20 cellular contexts compared by ENCODE assay signal in the genomic region with DNA sequence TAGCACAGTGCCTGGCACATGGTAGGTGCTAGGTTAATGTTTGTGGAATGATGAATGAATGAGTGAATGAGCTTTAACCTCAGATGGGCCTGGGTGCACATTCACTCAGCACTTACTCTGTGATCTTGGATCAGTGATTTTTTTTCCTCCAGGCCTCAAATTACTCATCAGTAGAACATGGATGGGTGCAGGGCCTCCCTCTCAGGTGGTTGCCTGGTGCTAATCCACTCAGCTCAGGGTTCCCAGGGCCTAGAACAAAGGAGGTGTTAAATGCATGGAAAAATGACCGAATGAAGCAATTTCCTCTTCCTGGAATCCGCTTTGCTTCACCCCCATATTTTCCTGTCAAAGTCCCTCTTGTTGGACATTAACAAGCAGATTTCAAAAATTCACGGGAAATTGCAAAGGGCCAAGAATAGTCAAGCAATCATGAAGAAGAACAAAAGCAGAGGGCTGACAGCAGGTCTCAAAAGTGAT.
DNase-seq lines count a peak whose midpoint lies in the region; ATAC-seq, FAIRE-seq and TF ChIP-seq lines count a peak whose summit lies in the region.
"Had no signal": no experiment of that assay in that cellular context is flagged by ENCODE, and none has a peak within 500 bp of the region (broad histone marks: within the 10 kb centered on the region; RNA-seq: fewer than 3 reads in every experiment).

No MANE protein-coding gene starts in this region.

- no peaks in the 10 kb centered on the region for H3K36me3 Mint-ChIP-seq in activated CD4-positive, alpha-beta memory T cell treated with anti-CD3 and anti-CD28 coated beads for 36 hours
- no peaks in the 10 kb centered on the region for H3K36me3 Mint-ChIP-seq in activated CD4-positive, alpha-beta memory T cell treated with anti-CD3 and anti-CD28 coated beads, Interleukin-2, amount 10 ng/mL, durations not matched to agents 7 days and 5 days (ENCODE audit: low read depth)

- no peaks in the 10 kb centered on the region for H3K4me1 Mint-ChIP-seq in activated CD4-positive, alpha-beta memory T cell treated with anti-CD3 and anti-CD28 coated beads for 36 hours (ENCODE audit: low read depth)
- no peaks in the 10 kb centered on the region for H3K4me1 Mint-ChIP-seq in activated CD4-positive, alpha-beta memory T cell treated with anti-CD3 and anti-CD28 coated beads, Interleukin-2, amount 10 ng/mL, durations not matched to agents 7 days and 5 days
- H3K4me1 Mint-ChIP-seq: CD4-positive, alpha-beta memory T cell had no signal

- FAIRE-seq in bronchial epithelial cell (lab: Jason Lieb, UNC) (no peak), HTR-8/SVneo (lab: Jason Lieb, UNC) (no peak)
- FAIRE-seq: D721Med, G401.6 had no signal

- CTCF ChIA-PET in activated CD4-positive, alpha-beta memory T cell treated with anti-CD3 and anti-CD28 coated beads for 36 hours (lab: Charles Lee) = no interaction called here
- CTCF ChIA-PET in activated CD4-positive, alpha-beta memory T cell treated with anti-CD3 and anti-CD28 coated beads, Interleukin-2, amount 10 ng/mL, durations not matched to agents 7 days and 5 days (lab: Charles Lee) = no interaction called here

- H3K27ac Mint-ChIP-seq in activated CD4-positive, alpha-beta memory T cell treated with anti-CD3 and anti-CD28 coated beads for 36 hours = no peak overlapping the region
- H3K27ac Mint-ChIP-seq in activated CD4-positive, alpha-beta memory T cell treated with anti-CD3 and anti-CD28 coated beads, Interleukin-2, amount 10 ng/mL, durations not matched to agents 7 days and 5 days = no peak overlapping the region
- H3K27ac Mint-ChIP-seq: CD4-positive, alpha-beta memory T cell had no signal

- POLR2A ChIA-PET in activated CD4-positive, alpha-beta memory T cell treated with anti-CD3 and anti-CD28 coated beads for 36 hours (lab: Charles Lee) = no interaction called here
- POLR2A ChIA-PET in activated CD4-positive, alpha-beta memory T cell treated with anti-CD3 and anti-CD28 coated beads, Interleukin-2, amount 10 ng/mL, durations not matched to agents 7 days and 5 days (lab: Charles Lee) = no interaction called here

- intact Hi-C loops in activated CD4-positive, alpha-beta memory T cell treated with anti-CD3 and anti-CD28 coated beads for 36 hours (cut with micrococcal nuclease) = no loop called here

- H3K27me3 Mint-ChIP-seq in activated CD4-positive, alpha-beta memory T cell treated with anti-CD3 and anti-CD28 coated beads for 36 hours = peaks cover 3% of the 10 kb centered on the region
- H3K27me3 Mint-ChIP-seq in activated CD4-positive, alpha-beta memory T cell treated with anti-CD3 and anti-CD28 coated beads, Interleukin-2, amount 10 ng/mL, durations not matched to agents 7 days and 5 days = no peaks in the 10 kb centered on the region

- TF ChIP-seq CTCF in bronchial epithelial cell (IDR thresholded peaks at IDR 0.05; ENCODE audit: insufficient read depth, low read length, severe bottlenecking) (no peak), fibroblast of pulmonary artery (IDR thresholded peaks at IDR 0.05; ENCODE audit: low read length, missing control alignments) (no peak)

- H3K27me3 ChIP-seq in bronchial epithelial cell (ENCODE audit: control insufficient read depth, insufficient read depth, low read length) = no peaks in the 10 kb centered on the region
- H3K27me3 ChIP-seq: MG63 had no signal

- H3K9me3 Mint-ChIP-seq in activated CD4-positive, alpha-beta memory T cell treated with anti-CD3 and anti-CD28 coated beads for 36 hours = peaks cover 22% of the 10 kb centered on the region
- H3K9me3 Mint-ChIP-seq in activated CD4-positive, alpha-beta memory T cell treated with anti-CD3 and anti-CD28 coated beads, Interleukin-2, amount 10 ng/mL, durations not matched to agents 7 days and 5 days = peaks cover 17% of the 10 kb centered on the region

- ATAC-seq in GM21786 (IDR thresholded peaks at IDR 0.05; ENCODE audit: unreplicated experiment) = no peak
- ATAC-seq: Panc1 had no signal

- H3K4me3 ChIP-seq in bronchial epithelial cell (ENCODE audit: low read depth, low read length) (no peak overlapping the region), fibroblast of pulmonary artery (replicated peaks; ENCODE audit: low read depth, low read length) (no peak overlapping the region)
- H3K4me3 ChIP-seq: GM23248, MG63, SK-N-MC had no signal

- DNase-seq in activated CD4-positive, alpha-beta memory T cell treated with anti-CD3 and anti-CD28 coated beads for 36 hours = peak; percentile 1
- DNase-seq in activated CD4-positive, alpha-beta memory T cell treated with anti-CD3 and anti-CD28 coated beads, Interleukin-2, amount 10 ng/mL, durations not matched to agents 7 days and 5 days = no peak
- peak; percentile 35 for DNase-seq in bronchial epithelial cell (ENCODE audit: low read depth)
- DNase-seq in fibroblast of pulmonary artery (ENCODE audit: low read depth) = peak; percentile 9
- peak; percentile 3 for DNase-seq in ureter (ENCODE audit: low spot score)
- DNase-seq in HTR-8/SVneo (ENCODE audit: insufficient read length, low spot score) = no peak
- no peak for DNase-seq in stimulated activated CD4-positive, alpha-beta T cell treated with anti-CD3 and anti-CD28 coated beads, Interleukin-12 subunit alpha, Interleukin-12 subunit beta, amount 100 ng/mL, for 4 hours
- DNase-seq: CD4-positive, alpha-beta memory T cell; DMS79 treated with DMSO at 0.1 percent for 48 hours; GM23248; MG63; NCI-H1092 treated with DMSO at 0.1 percent for 48 hours; NCI-H2081 treated with DMSO at 0.1 percent for 48 hours; NCI-H510A treated with DMSO at 0.1 percent for 48 hours; Right ventricle myocardium superior had no signal

- no peaks in the 10 kb centered on the region for H3K36me3 ChIP-seq in bronchial epithelial cell (ENCODE audit: control insufficient read depth, insufficient read depth, low read length)
- H3K36me3 ChIP-seq: MG63 had no signal

- no peak overlapping the region for H3K4me3 Mint-ChIP-seq in activated CD4-positive, alpha-beta memory T cell treated with anti-CD3 and anti-CD28 coated beads for 36 hours
- no peak overlapping the region for H3K4me3 Mint-ChIP-seq in activated CD4-positive, alpha-beta memory T cell treated with anti-CD3 and anti-CD28 coated beads, Interleukin-2, amount 10 ng/mL, durations not matched to agents 7 days and 5 days
- H3K4me3 Mint-ChIP-seq: CD4-positive, alpha-beta memory T cell had no signal

Comparison
In these comparisons a context has a peak if more than half of its experiments do, and no peak if none do; other contexts are left out.
1. DNase-seq: peak in activated CD4-positive, alpha-beta memory T cell treated with anti-CD3 and anti-CD28 coated beads for 36 hours (single experiment), bronchial epithelial cell (single experiment), fibroblast of pulmonary artery (single experiment) and ureter (single experiment); none in activated CD4-positive, alpha-beta memory T cell treated with anti-CD3 and anti-CD28 coated beads, Interleukin-2, amount 10 ng/mL, durations not matched to agents 7 days and 5 days (single experiment), HTR-8/SVneo (single experiment) and stimulated activated CD4-positive, alpha-beta T cell treated with anti-CD3 and anti-CD28 coated beads, Interleukin-12 subunit alpha, Interleukin-12 subunit beta, amount 100 ng/mL, for 4 hours (single experiment).